ENCODE assay signal across 1 cellular context in the genomic region with DNA sequence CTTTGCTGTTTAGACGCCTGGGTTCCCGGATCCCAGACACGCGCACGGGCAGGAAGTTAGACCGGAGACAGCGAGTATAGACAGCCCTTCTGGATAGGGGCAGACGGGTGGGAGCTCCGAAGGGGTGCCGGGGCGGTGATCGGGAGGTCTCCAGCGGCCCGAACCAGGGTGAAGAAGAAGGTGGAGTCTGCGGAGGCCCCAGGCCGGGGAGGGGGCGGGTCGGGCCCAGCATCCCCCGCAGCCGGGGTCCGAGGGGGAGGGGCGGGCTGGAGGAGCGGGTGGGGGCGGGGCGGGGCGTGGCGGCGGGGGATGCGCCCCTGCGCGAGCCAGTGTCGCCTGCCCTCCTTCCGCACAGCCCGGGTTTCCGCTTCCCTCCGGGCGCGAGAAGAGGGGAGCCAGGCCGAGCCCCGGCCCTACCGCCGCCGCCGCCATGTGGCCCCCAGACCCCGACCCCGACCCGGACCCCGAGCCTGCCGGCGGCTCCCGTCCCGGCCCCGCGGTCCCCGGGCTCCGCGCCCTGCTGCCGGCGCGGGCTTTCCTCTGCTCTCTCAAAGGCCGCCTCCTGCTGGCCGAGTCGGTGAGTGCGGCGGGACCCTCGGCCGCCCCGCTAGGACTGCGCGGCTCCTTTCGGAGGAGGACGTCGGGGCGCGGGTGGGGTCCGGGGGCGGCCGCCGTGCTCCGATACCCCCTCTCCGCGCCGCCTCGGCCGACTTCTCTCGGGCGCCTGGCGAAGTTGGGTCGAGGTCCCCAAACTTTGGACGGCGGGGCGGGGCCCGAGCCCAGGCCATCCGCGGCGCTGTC.
TF ChIP-seq lines count a peak whose summit lies in the region.

TSS of gene CMTM3 (plus strand) at position 329 of the 801 bp plus-strand sequence. CDS start at position 431, 102 bp downstream.

TF ChIP-seq in HepG2, 621 proteins besides CTCF, POLR2A, EP300 and RAD21 (continued from another document and continues in another):
- TF ChIP-seq, protein P1, sequence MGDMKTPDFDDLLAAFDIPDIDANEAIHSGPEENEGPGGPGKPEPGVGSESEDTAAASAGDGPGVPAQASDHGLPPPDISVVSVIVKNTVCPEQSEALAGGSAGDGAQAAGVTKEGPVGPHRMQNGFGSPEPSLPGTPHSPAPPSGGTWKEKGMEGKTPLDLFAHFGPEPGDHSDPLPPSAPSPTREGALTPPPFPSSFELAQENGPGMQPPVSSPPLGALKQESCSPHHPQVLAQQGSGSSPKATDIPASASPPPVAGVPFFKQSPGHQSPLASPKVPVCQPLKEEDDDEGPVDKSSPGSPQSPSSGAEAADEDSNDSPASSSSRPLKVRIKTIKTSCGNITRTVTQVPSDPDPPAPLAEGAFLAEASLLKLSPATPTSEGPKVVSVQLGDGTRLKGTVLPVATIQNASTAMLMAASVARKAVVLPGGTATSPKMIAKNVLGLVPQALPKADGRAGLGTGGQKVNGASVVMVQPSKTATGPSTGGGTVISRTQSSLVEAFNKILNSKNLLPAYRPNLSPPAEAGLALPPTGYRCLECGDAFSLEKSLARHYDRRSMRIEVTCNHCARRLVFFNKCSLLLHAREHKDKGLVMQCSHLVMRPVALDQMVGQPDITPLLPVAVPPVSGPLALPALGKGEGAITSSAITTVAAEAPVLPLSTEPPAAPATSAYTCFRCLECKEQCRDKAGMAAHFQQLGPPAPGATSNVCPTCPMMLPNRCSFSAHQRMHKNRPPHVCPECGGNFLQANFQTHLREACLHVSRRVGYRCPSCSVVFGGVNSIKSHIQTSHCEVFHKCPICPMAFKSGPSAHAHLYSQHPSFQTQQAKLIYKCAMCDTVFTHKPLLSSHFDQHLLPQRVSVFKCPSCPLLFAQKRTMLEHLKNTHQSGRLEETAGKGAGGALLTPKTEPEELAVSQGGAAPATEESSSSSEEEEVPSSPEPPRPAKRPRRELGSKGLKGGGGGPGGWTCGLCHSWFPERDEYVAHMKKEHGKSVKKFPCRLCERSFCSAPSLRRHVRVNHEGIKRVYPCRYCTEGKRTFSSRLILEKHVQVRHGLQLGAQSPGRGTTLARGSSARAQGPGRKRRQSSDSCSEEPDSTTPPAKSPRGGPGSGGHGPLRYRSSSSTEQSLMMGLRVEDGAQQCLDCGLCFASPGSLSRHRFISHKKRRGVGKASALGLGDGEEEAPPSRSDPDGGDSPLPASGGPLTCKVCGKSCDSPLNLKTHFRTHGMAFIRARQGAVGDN (CRISPR knock-in tag; IDR thresholded peaks at IDR 0.05), result peak; percentile 11; the same call in 1 of the 2 replicates
- TF ChIP-seq NFE2 (CRISPR knock-in tag; IDR thresholded peaks at IDR 0.05) (no peak), ZNF232 (CRISPR knock-in tag; IDR thresholded peaks at IDR 0.05; ENCODE audit: borderline replicate concordance) (0 out of 2 replicates have a peak, but pooled peaks have one; percentile 23), EZH2 (conservative IDR thresholded peaks at IDR 0.05; ENCODE audit: low read depth, low read length) (no peak), ZNF614 (CRISPR knock-in tag; IDR thresholded peaks at IDR 0.05; ENCODE audit: borderline replicate concordance) (no peak), PLSCR1 (CRISPR knock-in tag; IDR thresholded peaks at IDR 0.05; ENCODE audit: borderline replicate concordance) (no peak), REPIN1 (CRISPR knock-in tag; IDR thresholded peaks at IDR 0.05; ENCODE audit: borderline replicate concordance, low read depth) (no peak), MEIS2 (CRISPR knock-in tag; IDR thresholded peaks at IDR 0.05) (peak; percentile 17), ZKSCAN8 (CRISPR knock-in tag; IDR thresholded peaks at IDR 0.05; ENCODE audit: borderline replicate concordance) (no peak), RCOR2 (CRISPR knock-in tag; IDR thresholded peaks at IDR 0.05) (no peak), SATB2 (CRISPR knock-in tag; IDR thresholded peaks at IDR 0.05) (0 out of 2 replicates have a peak, but pooled peaks have one; percentile 28), PRDM4 (CRISPR knock-in tag; IDR thresholded peaks at IDR 0.05; ENCODE audit: borderline replicate concordance) (no peak), ZBTB34 (CRISPR knock-in tag; IDR thresholded peaks at IDR 0.05) (no peak), TEAD3 (CRISPR knock-in tag; optimal IDR thresholded peaks at IDR 0.05; ENCODE audit: borderline replicate concordance) (no peak), MXD4 (CRISPR knock-in tag; IDR thresholded peaks at IDR 0.05) (no peak), ZNF460 (CRISPR knock-in tag; IDR thresholded peaks at IDR 0.05; ENCODE audit: borderline replicate concordance) (no peak), SNAI1 (CRISPR knock-in tag; IDR thresholded peaks at IDR 0.05; ENCODE audit: borderline replicate concordance) (0 out of 2 replicates have a peak, but pooled peaks have one; percentile 42), KDM6A (CRISPR knock-in tag; IDR thresholded peaks at IDR 0.05; ENCODE audit: low read depth) (no peak), GATAD1 (CRISPR knock-in tag; IDR thresholded peaks at IDR 0.05) (no peak), ZNF782 (CRISPR knock-in tag; IDR thresholded peaks at IDR 0.05; ENCODE audit: borderline replicate concordance) (no peak), RFX5 (IDR thresholded peaks at IDR 0.05; ENCODE audit: low read depth, low read length) (no peak), POLR2AphosphoS2 (IDR thresholded peaks at IDR 0.05; ENCODE audit: low read depth, low read length) (no peak), MED1 (CRISPR knock-in tag; IDR thresholded peaks at IDR 0.05) (peak; percentile 11; the same call in 1 of the 2 replicates), ZNF20 (CRISPR knock-in tag; IDR thresholded peaks at IDR 0.05) (no peak), MBNL3 (CRISPR knock-in tag; conservative IDR thresholded peaks at IDR 0.05) (no peak), THYN1 (CRISPR knock-in tag; IDR thresholded peaks at IDR 0.05; ENCODE audit: borderline replicate concordance, low read depth) (no peak), NFYC (CRISPR knock-in tag; IDR thresholded peaks at IDR 0.05) (no peak), KAT7 (CRISPR knock-in tag; IDR thresholded peaks at IDR 0.05; ENCODE audit: borderline replicate concordance) (peak; percentile 45; the same call in 1 of the 2 replicates), HNRNPK (IDR thresholded peaks at IDR 0.05; ENCODE audit: low read depth, low read length, poor library complexity, severe bottlenecking) (peak; percentile 32), DBP (CRISPR knock-in tag; IDR thresholded peaks at IDR 0.05; ENCODE audit: not compliant biosample characterization) (no peak), RXRA (CRISPR knock-in tag; IDR thresholded peaks at IDR 0.05) (no peak), CEBPB (IDR thresholded peaks at IDR 0.05; ENCODE audit: borderline replicate concordance, low read depth, low read length) (no peak), ZNF670 (CRISPR knock-in tag; IDR thresholded peaks at IDR 0.05; ENCODE audit: borderline replicate concordance) (no peak), ZNF33B (CRISPR knock-in tag; IDR thresholded peaks at IDR 0.05) (peak; percentile 67; the same call in 1 of the 2 replicates), HDAC2 (CRISPR knock-in tag; IDR thresholded peaks at IDR 0.05) (peak; percentile 47), KLF13 (CRISPR knock-in tag; IDR thresholded peaks at IDR 0.05) (no peak), DPF2 (CRISPR knock-in tag; IDR thresholded peaks at IDR 0.05; ENCODE audit: borderline replicate concordance, low read depth) (0 out of 2 replicates have a peak, but pooled peaks have one; percentile 10)
- TF ChIP-seq, protein P2, sequence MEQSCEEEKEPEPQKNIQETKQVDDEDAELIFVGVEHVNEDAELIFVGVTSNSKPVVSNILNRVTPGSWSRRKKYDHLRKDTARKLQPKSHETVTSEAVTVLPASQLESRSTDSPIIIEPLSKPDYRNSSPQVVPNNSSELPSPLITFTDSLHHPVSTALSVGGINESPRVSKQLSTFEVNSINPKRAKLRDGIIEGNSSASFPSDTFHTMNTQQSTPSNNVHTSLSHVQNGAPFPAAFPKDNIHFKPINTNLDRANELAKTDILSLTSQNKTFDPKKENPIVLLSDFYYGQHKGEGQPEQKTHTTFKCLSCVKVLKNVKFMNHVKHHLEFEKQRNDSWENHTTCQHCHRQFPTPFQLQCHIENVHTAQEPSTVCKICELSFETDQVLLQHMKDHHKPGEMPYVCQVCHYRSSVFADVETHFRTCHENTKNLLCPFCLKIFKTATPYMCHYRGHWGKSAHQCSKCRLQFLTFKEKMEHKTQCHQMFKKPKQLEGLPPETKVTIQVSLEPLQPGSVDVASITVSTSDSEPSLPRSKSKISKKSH (CRISPR knock-in tag; IDR thresholded peaks at IDR 0.05; ENCODE audit: borderline replicate concordance), result no peak
- TF ChIP-seq, protein P3, sequence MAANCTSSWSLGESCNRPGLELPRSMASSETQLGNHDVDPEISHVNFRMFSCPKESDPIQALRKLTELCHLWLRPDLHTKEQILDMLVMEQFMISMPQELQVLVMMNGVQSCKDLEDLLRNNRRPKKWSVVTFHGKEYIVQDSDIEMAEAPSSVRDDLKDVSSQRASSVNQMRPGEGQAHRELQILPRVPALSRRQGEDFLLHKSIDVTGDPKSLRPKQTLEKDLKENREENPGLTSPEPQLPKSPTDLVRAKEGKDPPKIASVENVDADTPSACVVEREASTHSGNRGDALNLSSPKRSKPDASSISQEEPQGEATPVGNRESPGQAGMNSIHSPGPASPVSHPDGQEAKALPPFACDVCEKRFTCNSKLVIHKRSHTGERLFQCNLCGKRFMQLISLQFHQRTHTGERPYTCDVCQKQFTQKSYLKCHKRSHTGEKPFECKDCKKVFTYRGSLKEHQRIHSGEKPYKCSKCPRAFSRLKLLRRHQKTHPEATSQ (CRISPR knock-in tag; IDR thresholded peaks at IDR 0.05; ENCODE audit: borderline replicate concordance), result no peak
- TF ChIP-seq, protein P4, sequence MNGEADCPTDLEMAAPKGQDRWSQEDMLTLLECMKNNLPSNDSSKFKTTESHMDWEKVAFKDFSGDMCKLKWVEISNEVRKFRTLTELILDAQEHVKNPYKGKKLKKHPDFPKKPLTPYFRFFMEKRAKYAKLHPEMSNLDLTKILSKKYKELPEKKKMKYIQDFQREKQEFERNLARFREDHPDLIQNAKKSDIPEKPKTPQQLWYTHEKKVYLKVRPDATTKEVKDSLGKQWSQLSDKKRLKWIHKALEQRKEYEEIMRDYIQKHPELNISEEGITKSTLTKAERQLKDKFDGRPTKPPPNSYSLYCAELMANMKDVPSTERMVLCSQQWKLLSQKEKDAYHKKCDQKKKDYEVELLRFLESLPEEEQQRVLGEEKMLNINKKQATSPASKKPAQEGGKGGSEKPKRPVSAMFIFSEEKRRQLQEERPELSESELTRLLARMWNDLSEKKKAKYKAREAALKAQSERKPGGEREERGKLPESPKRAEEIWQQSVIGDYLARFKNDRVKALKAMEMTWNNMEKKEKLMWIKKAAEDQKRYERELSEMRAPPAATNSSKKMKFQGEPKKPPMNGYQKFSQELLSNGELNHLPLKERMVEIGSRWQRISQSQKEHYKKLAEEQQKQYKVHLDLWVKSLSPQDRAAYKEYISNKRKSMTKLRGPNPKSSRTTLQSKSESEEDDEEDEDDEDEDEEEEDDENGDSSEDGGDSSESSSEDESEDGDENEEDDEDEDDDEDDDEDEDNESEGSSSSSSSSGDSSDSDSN (CRISPR knock-in tag; IDR thresholded peaks at IDR 0.05), result no peak; the same call in 1 of the 2 replicates
- TF ChIP-seq, protein P5, sequence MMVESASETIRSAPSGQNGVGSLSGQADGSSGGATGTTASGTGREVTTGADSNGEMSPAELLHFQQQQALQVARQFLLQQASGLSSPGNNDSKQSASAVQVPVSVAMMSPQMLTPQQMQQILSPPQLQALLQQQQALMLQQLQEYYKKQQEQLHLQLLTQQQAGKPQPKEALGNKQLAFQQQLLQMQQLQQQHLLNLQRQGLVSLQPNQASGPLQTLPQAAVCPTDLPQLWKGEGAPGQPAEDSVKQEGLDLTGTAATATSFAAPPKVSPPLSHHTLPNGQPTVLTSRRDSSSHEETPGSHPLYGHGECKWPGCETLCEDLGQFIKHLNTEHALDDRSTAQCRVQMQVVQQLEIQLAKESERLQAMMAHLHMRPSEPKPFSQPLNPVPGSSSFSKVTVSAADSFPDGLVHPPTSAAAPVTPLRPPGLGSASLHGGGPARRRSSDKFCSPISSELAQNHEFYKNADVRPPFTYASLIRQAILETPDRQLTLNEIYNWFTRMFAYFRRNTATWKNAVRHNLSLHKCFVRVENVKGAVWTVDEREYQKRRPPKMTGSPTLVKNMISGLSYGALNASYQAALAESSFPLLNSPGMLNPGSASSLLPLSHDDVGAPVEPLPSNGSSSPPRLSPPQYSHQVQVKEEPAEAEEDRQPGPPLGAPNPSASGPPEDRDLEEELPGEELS (CRISPR knock-in tag; IDR thresholded peaks at IDR 0.05), result no peak; the same call in 1 of the 2 replicates
